In genomic region chr16:14061732-14062259, GRCh38 we compare ENCODE assay signal across 16 cellular contexts. TPM values are rescaled to one million over a fixed set of nuclear protein-coding genes. Genes with fewer than 3 reads are reported as not detected.
DNase-seq lines count a peak whose midpoint lies in the region; TF ChIP-seq lines count a peak whose summit lies in the region.
"Had no signal": no experiment of that assay in that cellular context is flagged by ENCODE, and none has a peak within 500 bp of the region (broad histone marks: within the 10 kb centered on the region; RNA-seq: fewer than 3 reads in every experiment).

No MANE protein-coding gene starts in this region.

- CTCF ChIA-PET in HEK293 (lab: Yijun Ruan, JAX), result interaction anchor here (0.9 kb wide), 1 partner anchor 127 kb away, joined by 6 read pairs; no protein-coding TSS in a partner anchor
- CTCF ChIA-PET in activated naive CD4-positive, alpha-beta T cell treated with anti-CD3 and anti-CD28 coated beads for 36 hours (lab: Charles Lee), result interaction anchor here (0.8 kb wide), 1 partner anchor 64 kb away, joined by 3 read pairs; no protein-coding TSS in a partner anchor

- no peaks in the 10 kb centered on the region for H3K27me3 ChIP-seq in suprapubic skin

- 95% methylated on average over 1 of the region's 1 CpG for WGBS in suprapubic skin

- H3K4me1 Mint-ChIP-seq in progenitor cell of endocrine pancreas (ENCODE audit: low read depth), result peaks cover 2% of the 10 kb centered on the region
- no peaks in the 10 kb centered on the region for H3K4me1 Mint-ChIP-seq in activated naive CD4-positive, alpha-beta T cell treated with anti-CD3 and anti-CD28 coated beads for 36 hours (ENCODE audit: low read depth)
- H3K4me1 Mint-ChIP-seq: CD14-positive monocyte, H9 had no signal

- no peak overlapping the region for H3K4me3 ChIP-seq in HEK293 (ENCODE audit: low read depth, low read length)
- H3K4me3 ChIP-seq in suprapubic skin, result no peak overlapping the region

- peak overlapping the region; percentile 86 for H3K27ac Mint-ChIP-seq in progenitor cell of endocrine pancreas
- no peak overlapping the region for H3K27ac Mint-ChIP-seq in activated naive CD4-positive, alpha-beta T cell treated with anti-CD3 and anti-CD28 coated beads for 36 hours
- H3K27ac Mint-ChIP-seq: CD8-positive, alpha-beta T cell had no signal

- no peaks in the 10 kb centered on the region for H3K4me1 ChIP-seq in HEK293 (ENCODE audit: control insufficient read depth, insufficient read depth, low read length)
- H3K4me1 ChIP-seq in suprapubic skin, result no peaks in the 10 kb centered on the region

- POLR2A ChIA-PET in HEK293 (lab: Yijun Ruan, JAX), result no interaction called here

- no peak overlapping the region for H3K4me3 Mint-ChIP-seq in progenitor cell of endocrine pancreas (ENCODE audit: low read depth)
- H3K4me3 Mint-ChIP-seq in activated naive CD4-positive, alpha-beta T cell treated with anti-CD3 and anti-CD28 coated beads for 36 hours, result no peak overlapping the region
- H3K4me3 Mint-ChIP-seq: CD14-positive monocyte; CD8-positive, alpha-beta T cell; H9 had no signal

- H3K27me3 Mint-ChIP-seq in progenitor cell of endocrine pancreas, result no peaks in the 10 kb centered on the region
- no peaks in the 10 kb centered on the region for H3K27me3 Mint-ChIP-seq in activated naive CD4-positive, alpha-beta T cell treated with anti-CD3 and anti-CD28 coated beads for 36 hours (ENCODE audit: low read depth)

- H3K36me3 ChIP-seq in HEK293 (ENCODE audit: control insufficient read depth in 2 of 2, insufficient read depth in 1 of 2, low read length in 2 of 2) (no peaks in the 10 kb centered on the region), suprapubic skin (no peaks in the 10 kb centered on the region)

- H3K27ac ChIP-seq in HEK293 (ENCODE audit: extremely low read depth, low read depth, low read length) (no peak overlapping the region), suprapubic skin (no peak overlapping the region)
- H3K27ac ChIP-seq: 22Rv1, KMS-11 had no signal

- no peak for TF ChIP-seq EP300 in suprapubic skin (IDR thresholded peaks at IDR 0.05)

- H3K9me3 Mint-ChIP-seq in progenitor cell of endocrine pancreas (ENCODE audit: low read depth), result peaks cover 11% of the 10 kb centered on the region
- no peaks in the 10 kb centered on the region for H3K9me3 Mint-ChIP-seq in activated naive CD4-positive, alpha-beta T cell treated with anti-CD3 and anti-CD28 coated beads for 36 hours

- H3K36me3 Mint-ChIP-seq in progenitor cell of endocrine pancreas (ENCODE audit: insufficient read depth), result no peaks in the 10 kb centered on the region
- H3K36me3 Mint-ChIP-seq in activated naive CD4-positive, alpha-beta T cell treated with anti-CD3 and anti-CD28 coated beads for 36 hours (ENCODE audit: low read depth), result no peaks in the 10 kb centered on the region
- H3K36me3 Mint-ChIP-seq: CD14-positive monocyte; CD8-positive, alpha-beta T cell had no signal

- intact Hi-C loops in activated naive CD4-positive, alpha-beta T cell treated with anti-CD3 and anti-CD28 coated beads for 36 hours (cut with micrococcal nuclease), result no loop called here

- no peak for TF ChIP-seq POLR2A in suprapubic skin (IDR thresholded peaks at IDR 0.05)

- peak; percentile 20 for DNase-seq in DMS153 (lab: John Stamatoyannopoulos, UW)
- DNase-seq in DMS153 treated with DMSO at 0.1 percent for 48 hours (lab: John Stamatoyannopoulos, UW; ENCODE audit: unreplicated experiment), result no peak
- DNase-seq in NCI-H748 treated with DMSO at 0.1 percent for 48 hours (lab: John Stamatoyannopoulos, UW), result peak; percentile 16
- DNase-seq in progenitor cell of endocrine pancreas (ENCODE audit: low spot score, unreplicated experiment), result no peak
- DNase-seq in activated naive CD4-positive, alpha-beta T cell treated with anti-CD3 and anti-CD28 coated beads for 36 hours, result no peak
- no peak for DNase-seq in activated CD4-positive, CD25-positive, alpha-beta regulatory T cell (lab: John Stamatoyannopoulos, UW)
- DNase-seq in suprapubic skin (ENCODE audit: low spot score in 2 of 2), result no peak
- DNase-seq: CD8-positive, alpha-beta T cell; DND-41; GDM1; GOT3; H9 had no signal

- H3K9me3 ChIP-seq in HEK293 (ENCODE audit: control insufficient read depth, insufficient read depth, low read depth, low read length) (no peaks in the 10 kb centered on the region), suprapubic skin (no peaks in the 10 kb centered on the region)

- TF ChIP-seq CTCF in HEK293 (tag by site-specific recombination; IDR thresholded peaks at IDR 0.05) (no peak), progenitor cell of endocrine pancreas (IDR thresholded peaks at IDR 0.05; ENCODE audit: unreplicated experiment) (no peak), suprapubic skin (IDR thresholded peaks at IDR 0.05) (no peak)

TF ChIP-seq in HEK293, 187 proteins besides CTCF, POLR2A, EP300 and RAD21:
- TF ChIP-seq ATF2 (tag by site-specific recombination; IDR thresholded peaks at IDR 0.05; ENCODE audit: low read depth) (peak; percentile 36; the same call in 1 of the 2 replicates), ZNF621 (tag by site-specific recombination; IDR thresholded peaks at IDR 0.05) (no peak)

RNA-seq across cellular contexts. Expression of gene MRTFB, which starts 9.3 kb away (rescaled TPM):
- total RNA-seq in progenitor cell of endocrine pancreas, result 83.1 and 88.1 TPM in 2 replicates
- total RNA-seq in activated naive CD4-positive, alpha-beta T cell treated with anti-CD3 and anti-CD28 coated beads for 36 hours, result 1 to 10 TPM; 8.2 to 8.4 TPM
- 100 to 1,000 TPM in 1 of 4 donors, 10 to 100 TPM in 3; 43.6 to 197 (median 65.5) TPM for total RNA-seq in suprapubic skin

Comparison
In these comparisons a context has a peak if more than half of its experiments do, and no peak if none do; other contexts are left out.
1. DNase-seq: peak in DMS153 (single experiment) and NCI-H748 treated with DMSO at 0.1 percent for 48 hours (single experiment); none in DMS153 treated with DMSO at 0.1 percent for 48 hours (single experiment), progenitor cell of endocrine pancreas (single experiment), activated naive CD4-positive, alpha-beta T cell treated with anti-CD3 and anti-CD28 coated beads for 36 hours (single experiment), activated CD4-positive, CD25-positive, alpha-beta regulatory T cell (0 of 4) and suprapubic skin (0 of 2).